Comparison of ENCODE assay signal across 17 cellular contexts in the genomic region with DNA sequence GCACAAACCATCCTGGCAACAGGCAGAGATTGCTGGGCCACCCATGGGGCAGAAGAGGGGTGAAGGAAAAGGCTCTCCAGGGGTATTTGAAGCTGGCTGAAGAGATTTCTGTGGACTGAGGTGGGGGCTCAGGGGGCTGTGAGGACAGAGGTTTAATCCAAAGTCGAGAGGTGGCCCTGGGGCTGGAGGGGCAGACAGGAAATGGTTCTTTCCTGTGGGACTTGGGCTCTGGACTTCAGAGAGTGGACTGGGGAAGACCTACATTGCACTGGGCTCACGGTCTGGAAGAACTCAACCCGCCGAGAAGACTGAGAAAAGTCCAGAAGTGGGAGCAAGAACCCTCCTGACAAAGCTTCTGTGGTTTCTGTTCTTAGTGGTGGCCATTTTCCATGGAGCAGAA. TPM values are rescaled to one million over a fixed set of nuclear protein-coding genes. Genes with fewer than 3 reads are reported as not detected.
DNase-seq lines count a peak whose midpoint lies in the region; ATAC-seq lines count a peak whose summit lies in the region.
"Had no signal": no experiment of that assay in that cellular context is flagged by ENCODE, and none has a peak within 500 bp of the region (broad histone marks: within the 10 kb centered on the region; RNA-seq: fewer than 3 reads in every experiment).

No MANE protein-coding gene starts in this region.

- H3K4ac ChIP-seq in mesendoderm (ENCODE audit: low read depth, low read length), result no peak overlapping the region
- no peak overlapping the region for H3K4ac ChIP-seq in trophoblast cell (ENCODE audit: low read depth, low read length)

- H4K12ac ChIP-seq in trophoblast cell (ENCODE audit: low read depth, low read length), result no peak overlapping the region

- H3K4me1 ChIP-seq in mesendoderm (ENCODE audit: control insufficient read depth, low read depth, low read length) (no peaks in the 10 kb centered on the region), trophoblast cell (ENCODE audit: control insufficient read depth in 1 of 2, insufficient read depth in 2 of 2, low read length in 2 of 2) (peaks cover 4% of the 10 kb centered on the region in 2 experiments)

- no peak overlapping the region for H3K4me3 ChIP-seq in mesendoderm (ENCODE audit: low read length)
- no peak overlapping the region for H3K4me3 ChIP-seq in trophoblast cell (ENCODE audit: low read depth, low read length)
- H3K4me3 ChIP-seq: GM23248, K562 had no signal

- H3K36me3 ChIP-seq in mesendoderm (ENCODE audit: control insufficient read depth, insufficient read depth, low read length), result no peaks in the 10 kb centered on the region
- H3K36me3 ChIP-seq in trophoblast cell (ENCODE audit: control insufficient read depth in 1 of 2, insufficient read depth in 2 of 2, low read length in 2 of 2), result no peaks in the 10 kb centered on the region

- H3K79me1 ChIP-seq in mesendoderm (ENCODE audit: low read length) (no peaks in the 10 kb centered on the region), trophoblast cell (ENCODE audit: low read length) (peaks cover 22% of the 10 kb centered on the region)

- no peak for ATAC-seq in Right ventricle myocardium inferior
- ATAC-seq: K562 had no signal

- H3K9ac ChIP-seq in mesendoderm (ENCODE audit: low read length) (no peak overlapping the region), trophoblast cell (ENCODE audit: low read length) (no peak overlapping the region)
- H3K9ac ChIP-seq: GM23248 had no signal

- H3K9me3 ChIP-seq in trophoblast cell (ENCODE audit: insufficient read depth, low read depth, low read length), result no peaks in the 10 kb centered on the region
- H3K9me3 ChIP-seq: Caco-2 had no signal

- no peak overlapping the region for H4K5ac ChIP-seq in mesendoderm (ENCODE audit: low read length)

- H3K79me2 ChIP-seq in mesendoderm (ENCODE audit: control insufficient read depth, insufficient read depth, low read length) (no peaks in the 10 kb centered on the region), trophoblast cell (ENCODE audit: control insufficient read depth, insufficient read depth, low read length, poor library complexity) (no peaks in the 10 kb centered on the region)

- in situ Hi-C loops in KBM-7 (cut with MboI; ENCODE audit: low pct_unique_long_range_greater_than_20kb, low sequenced_read_pairs), result no loop called here

- H2BK5ac ChIP-seq in mesendoderm (ENCODE audit: low read length) (no peak overlapping the region), trophoblast cell (ENCODE audit: low read depth, low read length, poor library complexity) (no peak overlapping the region)

- no peak overlapping the region for H2BK120ac ChIP-seq in mesendoderm (ENCODE audit: low read depth, low read length)
- peak overlapping the region; percentile 14 for H2BK120ac ChIP-seq in trophoblast cell (ENCODE audit: insufficient read depth, low read length, poor library complexity)

- H3K18ac ChIP-seq in mesendoderm (ENCODE audit: low read length) (no peak overlapping the region), trophoblast cell (ENCODE audit: low read length) (no peak overlapping the region)

- H3K27me3 ChIP-seq in mesendoderm (ENCODE audit: insufficient read depth, low read length, poor library complexity) (no peaks in the 10 kb centered on the region), trophoblast cell (ENCODE audit: insufficient read depth, low read length) (no peaks in the 10 kb centered on the region)

- no peak overlapping the region for H2AFZ ChIP-seq in trophoblast cell (ENCODE audit: insufficient read depth, low read length, poor library complexity)
- H2AFZ ChIP-seq: GM23248 had no signal

- H2BK12ac ChIP-seq in trophoblast cell (ENCODE audit: low read length), result peak overlapping the region; percentile 23

- intact Hi-C loops in cardiac septum (cut with DNase I) (loop anchor here (10.0 kb wide), 1 partner anchor 357 kb away; the partner anchor contains the start of gene RPL26), Right ventricle myocardium inferior (cut with DNase I) (no loop called here)

- H3K23ac ChIP-seq in mesendoderm (ENCODE audit: low read length) (no peak overlapping the region), trophoblast cell (ENCODE audit: low read length) (no peak overlapping the region)

- H4K91ac ChIP-seq in trophoblast cell (ENCODE audit: low read depth, low read length), result peak overlapping the region; percentile 75

- H3K56ac ChIP-seq in mesendoderm (ENCODE audit: low read length), result peak overlapping the region; percentile 34

- H2BK15ac ChIP-seq in mesendoderm (replicated peaks; ENCODE audit: low read depth), result no peak overlapping the region

- no CpG with 5 or more reads among the region's 4 CpGs for WGBS in mesendoderm (ENCODE audit: extremely low coverage, insufficient coverage, low lambda C conversion rate)
- WGBS in trophoblast cell (ENCODE audit: extremely low coverage, insufficient coverage, insufficient read length), result no CpG with 5 or more reads among the region's 4 CpGs

- DNase-seq in cardiac septum (ENCODE audit: low spot score) (peak; percentile 69), Right ventricle myocardium inferior (ENCODE audit: missing footprints) (no peak), mesendoderm (no peak), trophoblast cell (no peak), KBM-7 (no peak), dedifferentiated amniotic fluid mesenchymal stem cell (ENCODE audit: extremely low spot score) (no peak), NCI-H2171 (lab: John Stamatoyannopoulos, UW) (no peak)
- DNase-seq: 8988T; ACHN; Caco-2; CD4-positive, alpha-beta memory T cell; DND-41; GF-D8; GM23248; H7 had no signal

- peak overlapping the region; percentile 26 for H3K14ac ChIP-seq in trophoblast cell (ENCODE audit: low read length)

- no peak overlapping the region for H3K4me2 ChIP-seq in mesendoderm (ENCODE audit: low read length)
- H3K4me2 ChIP-seq in trophoblast cell (ENCODE audit: low read length), result no peak overlapping the region

- H3K27ac ChIP-seq in mesendoderm (ENCODE audit: low read depth, low read length), result no peak overlapping the region
- H3K27ac ChIP-seq in trophoblast cell (ENCODE audit: low read depth, low read length), result no peak overlapping the region
- H3K27ac ChIP-seq: C4-2B, GM23248 had no signal

- no peak overlapping the region for H2AK5ac ChIP-seq in mesendoderm (ENCODE audit: low read length)
- H2AK5ac ChIP-seq in trophoblast cell (ENCODE audit: low read length), result peak overlapping the region; percentile 11

- no peak overlapping the region for H4K8ac ChIP-seq in mesendoderm (ENCODE audit: low read depth, low read length)
- H4K8ac ChIP-seq in trophoblast cell (ENCODE audit: low read depth, low read length), result no peak overlapping the region

RNA-seq across cellular contexts. Expression of gene CCDC42, which starts 2.9 kb away (rescaled TPM):
- total RNA-seq in cardiac septum (not detected), Right ventricle myocardium inferior (not detected)
- not detected for polyA plus RNA-seq in mesendoderm (2013, experiment 1 of 2)
- 0.04 TPM for polyA plus RNA-seq in mesendoderm (2013, experiment 2 of 2)
- polyA plus RNA-seq in trophoblast cell (2013), result 0.19 and 0.25 TPM in 2 replicates
- total RNA-seq: Caco-2, GM23248, H7, K562 had no signal
- polyA plus RNA-seq: CD4-positive, alpha-beta memory T cell; GM23248; K562 had no signal

RNA-seq across cellular contexts. Expression of gene SPDYE4, which starts 16.6 kb away (rescaled TPM):
- not detected for total RNA-seq in cardiac septum
- not detected for total RNA-seq in Right ventricle myocardium inferior
- polyA plus RNA-seq in mesendoderm (2013, experiment 1 of 2), result not detected
- polyA plus RNA-seq in mesendoderm (2013, experiment 2 of 2), result not detected
- polyA plus RNA-seq in trophoblast cell (2013), result not detected in 2 replicates
- total RNA-seq: Caco-2; CD4-positive, alpha-beta memory T cell; GM23248; H7; K562 had no signal
- polyA plus RNA-seq: CD4-positive, alpha-beta memory T cell; GM23248; K562 had no signal

RNA-seq across cellular contexts. Expression of gene MFSD6L, which starts 57.4 kb away (rescaled TPM):
- total RNA-seq in cardiac septum (not detected), Right ventricle myocardium inferior (0.11 TPM)
- 0.39 TPM for polyA plus RNA-seq in mesendoderm (2013, experiment 1 of 2)
- 0.34 TPM for polyA plus RNA-seq in mesendoderm (2013, experiment 2 of 2)
- polyA plus RNA-seq in trophoblast cell (2013), result 0.48 and 0.56 TPM in 2 replicates
- total RNA-seq: Caco-2; CD4-positive, alpha-beta memory T cell; GM23248; H7; K562 had no signal
- polyA plus RNA-seq: GM23248, K562 had no signal
